In the genomic region with DNA sequence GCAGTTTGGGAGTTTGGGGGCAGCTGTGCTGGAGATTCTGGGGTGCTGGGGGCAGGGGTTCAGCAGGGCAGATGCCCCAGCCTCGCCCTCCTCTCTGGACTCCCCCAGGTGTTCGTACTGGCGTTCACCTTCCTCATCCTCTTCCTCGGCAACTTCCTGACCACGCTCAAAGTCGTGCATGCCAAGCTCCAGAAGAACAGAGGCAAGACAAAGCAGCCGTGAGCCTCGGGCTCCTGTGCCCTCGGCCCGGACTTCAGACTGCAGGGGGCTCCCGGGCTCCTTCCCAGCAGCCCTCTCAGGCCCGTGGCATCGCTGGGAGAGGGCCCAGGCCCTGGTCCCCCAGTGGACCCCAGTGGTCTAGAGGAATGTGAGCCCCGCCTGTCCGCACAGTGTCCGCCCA, we compare ENCODE assay signal across 18 cellular contexts. TPM values are rescaled to one million over a fixed set of nuclear protein-coding genes. Genes with fewer than 3 reads are reported as not detected.
DNase-seq lines count a peak whose midpoint lies in the region; ATAC-seq, FAIRE-seq and TF ChIP-seq lines count a peak whose summit lies in the region.
"Had no signal": no experiment of that assay in that cellular context is flagged by ENCODE, and none has a peak within 500 bp of the region (broad histone marks: within the 10 kb centered on the region; RNA-seq: fewer than 3 reads in every experiment).

No MANE protein-coding gene starts in this region.

- no peak overlapping the region for H3K4me3 ChIP-seq in BLaER1
- no peak overlapping the region for H3K4me3 ChIP-seq in HUES48 (ENCODE audit: low read depth, low read length)
- H3K4me3 ChIP-seq in esophagus muscularis mucosa = no peak overlapping the region
- no peak overlapping the region for H3K4me3 ChIP-seq in osteoblast (ENCODE audit: insufficient read depth, low read length)
- H3K4me3 ChIP-seq: GM12878, GM23248, right lobe of liver, testis had no signal

- no peaks in the 10 kb centered on the region for H3K27me3 Mint-ChIP-seq in stimulated activated naive CD8-positive, alpha-beta T cell treated with anti-CD3 and anti-CD28 coated beads, Interleukin-15, amount 100 ng/mL, for 72 hours
- H3K27me3 Mint-ChIP-seq: activated CD4-positive, alpha-beta T cell treated with anti-CD3 and anti-CD28 coated beads for 36 hours; activated naive CD8-positive, alpha-beta T cell treated with anti-CD3 and anti-CD28 coated beads for 36 hours; CD4-positive, alpha-beta T cell had no signal

- DNase-seq in esophagus muscularis mucosa (ENCODE audit: extremely low spot score) = no peak
- DNase-seq in osteoblast (ENCODE audit: insufficient read length, low spot score, missing footprints) = peak; percentile 60
- no peak for DNase-seq in activated CD4-positive, alpha-beta T cell treated with anti-CD3 and anti-CD28 coated beads for 4 hours
- no peak for DNase-seq in stimulated activated naive CD8-positive, alpha-beta T cell treated with anti-CD3 and anti-CD28 coated beads, Interleukin-15, amount 100 ng/mL, for 72 hours
- no peak for DNase-seq in stimulated activated naive CD4-positive, alpha-beta T cell (lab: John Stamatoyannopoulos, UW)
- no peak for DNase-seq in D721Med (ENCODE audit: insufficient read length, low spot score)
- DNase-seq: NCI-H524 treated with DMSO at 0.1 percent for 48 hours, occipital lobe had no signal

- H2AFZ ChIP-seq in osteoblast (ENCODE audit: low read length) = no peak overlapping the region
- H2AFZ ChIP-seq: GM23248 had no signal

- no peaks in the 10 kb centered on the region for H3K9me3 Mint-ChIP-seq in stimulated activated naive CD8-positive, alpha-beta T cell treated with anti-CD3 and anti-CD28 coated beads, Interleukin-15, amount 100 ng/mL, for 72 hours
- H3K9me3 Mint-ChIP-seq: activated naive CD8-positive, alpha-beta T cell treated with anti-CD3 and anti-CD28 coated beads for 36 hours; CD4-positive, alpha-beta T cell; immature natural killer cell had no signal

- peaks cover 65% of the 10 kb centered on the region for H3K4me1 ChIP-seq in BLaER1
- H3K4me1 ChIP-seq in HUES48 (ENCODE audit: control insufficient read depth, insufficient read depth, low read length) = peaks cover 18% of the 10 kb centered on the region
- H3K4me1 ChIP-seq in esophagus muscularis mucosa = peaks cover 32 to 48% (median 36%) of the 10 kb centered on the region in 4 donors
- H3K4me1 ChIP-seq in osteoblast (ENCODE audit: insufficient read depth, low read length) = peaks cover 3% of the 10 kb centered on the region
- H3K4me1 ChIP-seq: testis had no signal

- H3K4me1 Mint-ChIP-seq in stimulated activated naive CD8-positive, alpha-beta T cell treated with anti-CD3 and anti-CD28 coated beads, Interleukin-15, amount 100 ng/mL, for 72 hours = peaks cover 33% of the 10 kb centered on the region

- intact Hi-C loops in esophagus muscularis mucosa (cut with DNase I) = no loop called here

- H3K4me3 Mint-ChIP-seq in stimulated activated naive CD8-positive, alpha-beta T cell treated with anti-CD3 and anti-CD28 coated beads, Interleukin-15, amount 100 ng/mL, for 72 hours = no peak overlapping the region
- H3K4me3 Mint-ChIP-seq: activated CD4-positive, alpha-beta T cell treated with anti-CD3 and anti-CD28 coated beads for 36 hours; activated naive CD8-positive, alpha-beta T cell treated with anti-CD3 and anti-CD28 coated beads for 36 hours; CD4-positive, alpha-beta T cell; immature natural killer cell had no signal

- H3K9me3 ChIP-seq in BLaER1 (no peaks in the 10 kb centered on the region), HUES48 (ENCODE audit: control insufficient read depth, insufficient read depth, low read length) (no peaks in the 10 kb centered on the region), esophagus muscularis mucosa (no peaks in the 10 kb centered on the region), osteoblast (ENCODE audit: low read depth, low read length) (no peaks in the 10 kb centered on the region)
- H3K9me3 ChIP-seq: right lobe of liver, testis had no signal

- 77% methylated on average over 16 of the region's 16 CpGs for WGBS in esophagus muscularis mucosa

- peak overlapping the region in 1 of 2 donors; percentile 27 for H3K27ac Mint-ChIP-seq in stimulated activated naive CD8-positive, alpha-beta T cell treated with anti-CD3 and anti-CD28 coated beads, Interleukin-15, amount 100 ng/mL, for 72 hours
- H3K27ac Mint-ChIP-seq: activated CD4-positive, alpha-beta T cell treated with anti-CD3 and anti-CD28 coated beads for 36 hours; activated naive CD8-positive, alpha-beta T cell treated with anti-CD3 and anti-CD28 coated beads for 36 hours had no signal

- no peaks in the 10 kb centered on the region for H3K27me3 ChIP-seq in BLaER1
- no peaks in the 10 kb centered on the region for H3K27me3 ChIP-seq in HUES48 (ENCODE audit: control insufficient read depth, insufficient read depth, low read length)
- no peaks in the 10 kb centered on the region for H3K27me3 ChIP-seq in esophagus muscularis mucosa
- H3K27me3 ChIP-seq in osteoblast (ENCODE audit: insufficient read depth, low read length) = no peaks in the 10 kb centered on the region
- H3K27me3 ChIP-seq: right lobe of liver, testis had no signal

- no peak for TF ChIP-seq POLR2A in esophagus muscularis mucosa (IDR thresholded peaks at IDR 0.05; ENCODE audit: low read depth)

- H3K36me3 ChIP-seq in BLaER1 (peaks cover 34% of the 10 kb centered on the region), HUES48 (ENCODE audit: control insufficient read depth, insufficient read depth, low read length) (no peaks in the 10 kb centered on the region; the same call in none of the 2 replicates), esophagus muscularis mucosa (peaks cover 0 to 17% (median 16%) of the 10 kb centered on the region in 4 donors), osteoblast (ENCODE audit: insufficient read depth, low read length) (peaks cover 3% of the 10 kb centered on the region)
- H3K36me3 ChIP-seq: right lobe of liver had no signal

- no peaks in the 10 kb centered on the region for H3K79me2 ChIP-seq in osteoblast (ENCODE audit: insufficient read depth, low read length)

- 0 out of 2 replicates have a peak overlapping the region, but pooled peaks have one; percentile 46 for H3K9ac ChIP-seq in BLaER1
- no peak overlapping the region for H3K9ac ChIP-seq in HUES48 (ENCODE audit: low read depth, low read length)
- H3K9ac ChIP-seq: GM23248 had no signal

- H3K27ac ChIP-seq in BLaER1 (peak overlapping the region; percentile 69), HUES48 (ENCODE audit: low read depth, low read length) (peak overlapping the region; percentile 49), esophagus muscularis mucosa (replicated peaks in 1 of 4) (peak overlapping the region in 3 of 4 donors; percentile 3 to 52 (median 43)), osteoblast (ENCODE audit: low read depth, low read length) (no peak overlapping the region)
- H3K27ac ChIP-seq: GM23248, right lobe of liver, testis had no signal

- TF ChIP-seq CTCF in esophagus muscularis mucosa (IDR thresholded peaks at IDR 0.05) (no peak), osteoblast (IDR thresholded peaks at IDR 0.05; ENCODE audit: extremely low read depth, low read depth, low read length) (no peak), D721Med (IDR thresholded peaks at IDR 0.05; ENCODE audit: insufficient read depth, missing control alignments) (no peak)

- TF ChIP-seq EP300 in esophagus muscularis mucosa (IDR thresholded peaks at IDR 0.05) = no peak

- H3K4me2 ChIP-seq in BLaER1 (peak overlapping the region; percentile 25), osteoblast (ENCODE audit: insufficient read depth, low read length) (no peak overlapping the region)

- FAIRE-seq in D721Med (lab: Jason Lieb, UNC) = no peak

- peaks cover 6% of the 10 kb centered on the region for H4K20me1 ChIP-seq in BLaER1
- no peaks in the 10 kb centered on the region for H4K20me1 ChIP-seq in osteoblast (ENCODE audit: insufficient read depth, low read length)

- ATAC-seq in stimulated activated naive CD8-positive, alpha-beta T cell treated with anti-CD3 and anti-CD28 coated beads, Interleukin-15, amount 100 ng/mL, for 72 hours = no peak

RNA-seq across cellular contexts. Expression of gene RHOF, which starts 18.0 kb away (rescaled TPM):
- total RNA-seq in esophagus muscularis mucosa = 10 to 100 TPM in 3 of 4 donors, 1 to 10 TPM in 1; 7.0 to 23.2 (median 15.9) TPM
- 6.2 and 8.3 TPM in 2 replicates for total RNA-seq in osteoblast

RNA-seq across cellular contexts. Expression of gene SETD1B, which starts 28.3 kb away (rescaled TPM):
- 10 to 100 TPM in 3 of 4 donors, 1 to 10 TPM in 1; 9.4 to 27.1 (median 19.9) TPM for total RNA-seq in esophagus muscularis mucosa
- total RNA-seq in osteoblast = 5.0 and 5.8 TPM in 2 replicates
